In the genomic region with DNA sequence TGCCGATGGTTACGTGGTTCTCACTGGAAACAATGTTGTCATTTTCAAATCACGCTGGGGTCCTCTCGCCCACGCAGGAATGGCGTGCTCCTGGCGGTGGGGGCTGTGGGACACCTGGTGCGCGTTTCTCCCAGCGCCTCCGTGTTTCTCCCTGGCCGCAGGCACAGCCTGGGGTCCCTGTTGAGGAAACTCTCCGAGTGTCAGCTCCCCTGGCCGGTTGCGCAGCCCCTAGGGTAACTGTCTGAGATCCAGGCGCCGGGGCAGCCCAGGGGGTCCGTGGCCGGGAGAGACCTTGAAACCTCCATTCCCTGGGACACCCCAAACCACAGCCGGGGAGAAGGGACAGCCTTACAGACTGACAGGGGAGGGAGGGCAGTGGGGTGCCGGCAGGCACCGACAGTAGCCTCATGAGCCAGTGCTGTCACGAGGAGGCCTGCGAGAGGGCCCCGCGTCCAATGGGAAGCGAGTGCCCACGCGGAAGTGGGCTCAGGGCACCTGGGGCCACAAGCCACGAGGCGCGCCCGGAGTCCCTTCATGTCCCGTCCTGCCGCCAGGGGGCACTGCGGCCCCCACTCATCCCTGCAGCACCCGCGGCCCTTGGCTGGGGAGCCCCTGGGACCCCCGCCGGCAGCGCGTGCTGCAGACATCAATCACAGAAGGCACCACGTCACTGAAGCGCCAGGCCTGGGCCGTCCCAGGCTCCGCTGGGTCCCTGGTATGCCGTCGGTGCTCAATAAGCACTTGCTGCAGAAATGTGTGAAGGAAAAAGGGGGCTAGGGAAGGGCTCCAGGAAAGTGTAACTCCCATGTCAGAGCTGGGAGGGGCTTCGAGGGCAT, we compare ENCODE assay signal across 1 cellular context.
TF ChIP-seq lines count a peak whose summit lies in the region.

No MANE protein-coding gene starts in this region.

TF ChIP-seq in HEK293, 187 proteins besides CTCF, POLR2A, EP300 and RAD21 (continued from another document and continues in another):
- TF ChIP-seq, protein P1, sequence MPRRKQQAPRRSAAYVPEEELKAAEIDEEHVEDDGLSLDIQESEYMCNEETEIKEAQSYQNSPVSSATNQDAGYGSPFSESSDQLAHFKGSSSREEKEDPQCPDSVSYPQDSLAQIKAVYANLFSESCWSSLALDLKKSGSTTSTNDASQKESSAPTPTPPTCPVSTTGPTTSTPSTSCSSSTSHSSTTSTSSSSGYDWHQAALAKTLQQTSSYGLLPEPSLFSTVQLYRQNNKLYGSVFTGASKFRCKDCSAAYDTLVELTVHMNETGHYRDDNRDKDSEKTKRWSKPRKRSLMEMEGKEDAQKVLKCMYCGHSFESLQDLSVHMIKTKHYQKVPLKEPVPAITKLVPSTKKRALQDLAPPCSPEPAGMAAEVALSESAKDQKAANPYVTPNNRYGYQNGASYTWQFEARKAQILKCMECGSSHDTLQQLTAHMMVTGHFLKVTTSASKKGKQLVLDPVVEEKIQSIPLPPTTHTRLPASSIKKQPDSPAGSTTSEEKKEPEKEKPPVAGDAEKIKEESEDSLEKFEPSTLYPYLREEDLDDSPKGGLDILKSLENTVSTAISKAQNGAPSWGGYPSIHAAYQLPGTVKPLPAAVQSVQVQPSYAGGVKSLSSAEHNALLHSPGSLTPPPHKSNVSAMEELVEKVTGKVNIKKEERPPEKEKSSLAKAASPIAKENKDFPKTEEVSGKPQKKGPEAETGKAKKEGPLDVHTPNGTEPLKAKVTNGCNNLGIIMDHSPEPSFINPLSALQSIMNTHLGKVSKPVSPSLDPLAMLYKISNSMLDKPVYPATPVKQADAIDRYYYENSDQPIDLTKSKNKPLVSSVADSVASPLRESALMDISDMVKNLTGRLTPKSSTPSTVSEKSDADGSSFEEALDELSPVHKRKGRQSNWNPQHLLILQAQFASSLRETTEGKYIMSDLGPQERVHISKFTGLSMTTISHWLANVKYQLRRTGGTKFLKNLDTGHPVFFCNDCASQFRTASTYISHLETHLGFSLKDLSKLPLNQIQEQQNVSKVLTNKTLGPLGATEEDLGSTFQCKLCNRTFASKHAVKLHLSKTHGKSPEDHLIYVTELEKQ (tag by site-specific recombination; IDR thresholded peaks at IDR 0.05; ENCODE audit: borderline replicate concordance), result 0 out of 2 replicates have a peak, but pooled peaks have one; percentile 44
- TF ChIP-seq, protein P2, sequence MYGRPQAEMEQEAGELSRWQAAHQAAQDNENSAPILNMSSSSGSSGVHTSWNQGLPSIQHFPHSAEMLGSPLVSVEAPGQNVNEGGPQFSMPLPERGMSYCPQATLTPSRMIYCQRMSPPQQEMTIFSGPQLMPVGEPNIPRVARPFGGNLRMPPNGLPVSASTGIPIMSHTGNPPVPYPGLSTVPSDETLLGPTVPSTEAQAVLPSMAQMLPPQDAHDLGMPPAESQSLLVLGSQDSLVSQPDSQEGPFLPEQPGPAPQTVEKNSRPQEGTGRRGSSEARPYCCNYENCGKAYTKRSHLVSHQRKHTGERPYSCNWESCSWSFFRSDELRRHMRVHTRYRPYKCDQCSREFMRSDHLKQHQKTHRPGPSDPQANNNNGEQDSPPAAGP (tag by site-specific recombination; IDR thresholded peaks at IDR 0.05), result peak; percentile 72
- peak; percentile 87 for TF ChIP-seq GLIS2 (tag by site-specific recombination; IDR thresholded peaks at IDR 0.05)
- no peak for TF ChIP-seq MYNN (tag by site-specific recombination; IDR thresholded peaks at IDR 0.05; ENCODE audit: borderline replicate concordance)
- TF ChIP-seq, protein P3, sequence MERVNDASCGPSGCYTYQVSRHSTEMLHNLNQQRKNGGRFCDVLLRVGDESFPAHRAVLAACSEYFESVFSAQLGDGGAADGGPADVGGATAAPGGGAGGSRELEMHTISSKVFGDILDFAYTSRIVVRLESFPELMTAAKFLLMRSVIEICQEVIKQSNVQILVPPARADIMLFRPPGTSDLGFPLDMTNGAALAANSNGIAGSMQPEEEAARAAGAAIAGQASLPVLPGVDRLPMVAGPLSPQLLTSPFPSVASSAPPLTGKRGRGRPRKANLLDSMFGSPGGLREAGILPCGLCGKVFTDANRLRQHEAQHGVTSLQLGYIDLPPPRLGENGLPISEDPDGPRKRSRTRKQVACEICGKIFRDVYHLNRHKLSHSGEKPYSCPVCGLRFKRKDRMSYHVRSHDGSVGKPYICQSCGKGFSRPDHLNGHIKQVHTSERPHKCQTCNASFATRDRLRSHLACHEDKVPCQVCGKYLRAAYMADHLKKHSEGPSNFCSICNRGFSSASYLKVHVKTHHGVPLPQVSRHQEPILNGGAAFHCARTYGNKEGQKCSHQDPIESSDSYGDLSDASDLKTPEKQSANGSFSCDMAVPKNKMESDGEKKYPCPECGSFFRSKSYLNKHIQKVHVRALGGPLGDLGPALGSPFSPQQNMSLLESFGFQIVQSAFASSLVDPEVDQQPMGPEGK (tag by site-specific recombination; IDR thresholded peaks at IDR 0.05), result peak; percentile 96
- TF ChIP-seq ZNF184 (tag by site-specific recombination; IDR thresholded peaks at IDR 0.05), result 0 out of 2 replicates have a peak, but pooled peaks have one; percentile 49
- TF ChIP-seq ZNF169 (tag by site-specific recombination; IDR thresholded peaks at IDR 0.05), result no peak
- TF ChIP-seq REPIN1 (tag by site-specific recombination; IDR thresholded peaks at IDR 0.05; ENCODE audit: low read depth), result no peak
- no peak for TF ChIP-seq ZNF16 (tag by site-specific recombination; IDR thresholded peaks at IDR 0.05; ENCODE audit: low read depth)
- peak; percentile 78 for TF ChIP-seq ZNF341 (tag by site-specific recombination; IDR thresholded peaks at IDR 0.05; ENCODE audit: low read depth)
- no peak for TF ChIP-seq OSR2 (tag by site-specific recombination; IDR thresholded peaks at IDR 0.05)
- no peak for TF ChIP-seq ZNF707 (tag by site-specific recombination; IDR thresholded peaks at IDR 0.05)
- TF ChIP-seq ZNF530 (tag by site-specific recombination; IDR thresholded peaks at IDR 0.05; ENCODE audit: low read depth), result no peak
- TF ChIP-seq ZNF112 (tag by site-specific recombination; IDR thresholded peaks at IDR 0.05), result no peak
- TF ChIP-seq ZFHX2 (tag by site-specific recombination; conservative IDR thresholded peaks at IDR 0.05), result peak; percentile 76
- TF ChIP-seq ZNF596 (tag by site-specific recombination; IDR thresholded peaks at IDR 0.05), result no peak
- no peak for TF ChIP-seq ZNF837 (tag by site-specific recombination; IDR thresholded peaks at IDR 0.05)
- TF ChIP-seq ZNF146 (tag by site-specific recombination; IDR thresholded peaks at IDR 0.05), result no peak
- TF ChIP-seq, protein P4, sequence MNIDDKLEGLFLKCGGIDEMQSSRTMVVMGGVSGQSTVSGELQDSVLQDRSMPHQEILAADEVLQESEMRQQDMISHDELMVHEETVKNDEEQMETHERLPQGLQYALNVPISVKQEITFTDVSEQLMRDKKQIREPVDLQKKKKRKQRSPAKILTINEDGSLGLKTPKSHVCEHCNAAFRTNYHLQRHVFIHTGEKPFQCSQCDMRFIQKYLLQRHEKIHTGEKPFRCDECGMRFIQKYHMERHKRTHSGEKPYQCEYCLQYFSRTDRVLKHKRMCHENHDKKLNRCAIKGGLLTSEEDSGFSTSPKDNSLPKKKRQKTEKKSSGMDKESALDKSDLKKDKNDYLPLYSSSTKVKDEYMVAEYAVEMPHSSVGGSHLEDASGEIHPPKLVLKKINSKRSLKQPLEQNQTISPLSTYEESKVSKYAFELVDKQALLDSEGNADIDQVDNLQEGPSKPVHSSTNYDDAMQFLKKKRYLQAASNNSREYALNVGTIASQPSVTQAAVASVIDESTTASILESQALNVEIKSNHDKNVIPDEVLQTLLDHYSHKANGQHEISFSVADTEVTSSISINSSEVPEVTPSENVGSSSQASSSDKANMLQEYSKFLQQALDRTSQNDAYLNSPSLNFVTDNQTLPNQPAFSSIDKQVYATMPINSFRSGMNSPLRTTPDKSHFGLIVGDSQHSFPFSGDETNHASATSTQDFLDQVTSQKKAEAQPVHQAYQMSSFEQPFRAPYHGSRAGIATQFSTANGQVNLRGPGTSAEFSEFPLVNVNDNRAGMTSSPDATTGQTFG (tag by site-specific recombination; IDR thresholded peaks at IDR 0.05; ENCODE audit: borderline replicate concordance), result no peak
- no peak for TF ChIP-seq ZNF248 (tag by site-specific recombination; IDR thresholded peaks at IDR 0.05)
- no peak for TF ChIP-seq ZNF510 (tag by site-specific recombination; IDR thresholded peaks at IDR 0.05; ENCODE audit: insufficient replicate concordance)
- no peak for TF ChIP-seq ZNF174 (tag by site-specific recombination; IDR thresholded peaks at IDR 0.05)
- TF ChIP-seq ZNF600 (tag by site-specific recombination; IDR thresholded peaks at IDR 0.05), result no peak
- TF ChIP-seq ZNF571 (tag by site-specific recombination; IDR thresholded peaks at IDR 0.05), result no peak
- TF ChIP-seq MZF1 (tag by site-specific recombination; IDR thresholded peaks at IDR 0.05; ENCODE audit: borderline replicate concordance), result no peak
- no peak for TF ChIP-seq ZNF155 (tag by site-specific recombination; IDR thresholded peaks at IDR 0.05)
- TF ChIP-seq MEIS1 (CRISPR knock-in tag; IDR thresholded peaks at IDR 0.05; ENCODE audit: borderline replicate concordance), result no peak
- peak; percentile 96 for TF ChIP-seq ZBTB8A (tag by site-specific recombination; IDR thresholded peaks at IDR 0.05)
- TF ChIP-seq ZNF776 (tag by site-specific recombination; IDR thresholded peaks at IDR 0.05; ENCODE audit: borderline replicate concordance), result no peak
- TF ChIP-seq, protein P5, sequence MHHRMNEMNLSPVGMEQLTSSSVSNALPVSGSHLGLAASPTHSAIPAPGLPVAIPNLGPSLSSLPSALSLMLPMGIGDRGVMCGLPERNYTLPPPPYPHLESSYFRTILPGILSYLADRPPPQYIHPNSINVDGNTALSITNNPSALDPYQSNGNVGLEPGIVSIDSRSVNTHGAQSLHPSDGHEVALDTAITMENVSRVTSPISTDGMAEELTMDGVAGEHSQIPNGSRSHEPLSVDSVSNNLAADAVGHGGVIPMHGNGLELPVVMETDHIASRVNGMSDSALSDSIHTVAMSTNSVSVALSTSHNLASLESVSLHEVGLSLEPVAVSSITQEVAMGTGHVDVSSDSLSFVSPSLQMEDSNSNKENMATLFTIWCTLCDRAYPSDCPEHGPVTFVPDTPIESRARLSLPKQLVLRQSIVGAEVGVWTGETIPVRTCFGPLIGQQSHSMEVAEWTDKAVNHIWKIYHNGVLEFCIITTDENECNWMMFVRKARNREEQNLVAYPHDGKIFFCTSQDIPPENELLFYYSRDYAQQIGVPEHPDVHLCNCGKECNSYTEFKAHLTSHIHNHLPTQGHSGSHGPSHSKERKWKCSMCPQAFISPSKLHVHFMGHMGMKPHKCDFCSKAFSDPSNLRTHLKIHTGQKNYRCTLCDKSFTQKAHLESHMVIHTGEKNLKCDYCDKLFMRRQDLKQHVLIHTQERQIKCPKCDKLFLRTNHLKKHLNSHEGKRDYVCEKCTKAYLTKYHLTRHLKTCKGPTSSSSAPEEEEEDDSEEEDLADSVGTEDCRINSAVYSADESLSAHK (tag by site-specific recombination; IDR thresholded peaks at IDR 0.05), result peak; percentile 100
- peak; percentile 61; the same call in 1 of the 2 replicates for TF ChIP-seq ZNF561 (tag by site-specific recombination; IDR thresholded peaks at IDR 0.05; ENCODE audit: borderline replicate concordance)
- TF ChIP-seq RBAK (tag by site-specific recombination; IDR thresholded peaks at IDR 0.05), result no peak
- no peak for TF ChIP-seq ZNF211 (tag by site-specific recombination; IDR thresholded peaks at IDR 0.05; ENCODE audit: low read depth)
- TF ChIP-seq, protein P6, sequence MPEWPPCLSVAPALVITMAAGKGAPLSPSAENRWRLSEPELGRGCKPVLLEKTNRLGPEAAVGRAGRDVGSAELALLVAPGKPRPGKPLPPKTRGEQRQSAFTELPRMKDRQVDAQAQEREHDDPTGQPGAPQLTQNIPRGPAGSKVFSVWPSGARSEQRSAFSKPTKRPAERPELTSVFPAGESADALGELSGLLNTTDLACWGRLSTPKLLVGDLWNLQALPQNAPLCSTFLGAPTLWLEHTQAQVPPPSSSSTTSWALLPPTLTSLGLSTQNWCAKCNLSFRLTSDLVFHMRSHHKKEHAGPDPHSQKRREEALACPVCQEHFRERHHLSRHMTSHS (tag by site-specific recombination; IDR thresholded peaks at IDR 0.05), result no peak
- TF ChIP-seq SCRT2 (tag by site-specific recombination; IDR thresholded peaks at IDR 0.05), result no peak; the same call in 1 of the 2 replicates
- TF ChIP-seq, protein P7, sequence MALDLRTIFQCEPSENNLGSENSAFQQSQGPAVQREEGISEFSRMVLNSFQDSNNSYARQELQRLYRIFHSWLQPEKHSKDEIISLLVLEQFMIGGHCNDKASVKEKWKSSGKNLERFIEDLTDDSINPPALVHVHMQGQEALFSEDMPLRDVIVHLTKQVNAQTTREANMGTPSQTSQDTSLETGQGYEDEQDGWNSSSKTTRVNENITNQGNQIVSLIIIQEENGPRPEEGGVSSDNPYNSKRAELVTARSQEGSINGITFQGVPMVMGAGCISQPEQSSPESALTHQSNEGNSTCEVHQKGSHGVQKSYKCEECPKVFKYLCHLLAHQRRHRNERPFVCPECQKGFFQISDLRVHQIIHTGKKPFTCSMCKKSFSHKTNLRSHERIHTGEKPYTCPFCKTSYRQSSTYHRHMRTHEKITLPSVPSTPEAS (tag by site-specific recombination; IDR thresholded peaks at IDR 0.05), result no peak
- TF ChIP-seq, protein P8, sequence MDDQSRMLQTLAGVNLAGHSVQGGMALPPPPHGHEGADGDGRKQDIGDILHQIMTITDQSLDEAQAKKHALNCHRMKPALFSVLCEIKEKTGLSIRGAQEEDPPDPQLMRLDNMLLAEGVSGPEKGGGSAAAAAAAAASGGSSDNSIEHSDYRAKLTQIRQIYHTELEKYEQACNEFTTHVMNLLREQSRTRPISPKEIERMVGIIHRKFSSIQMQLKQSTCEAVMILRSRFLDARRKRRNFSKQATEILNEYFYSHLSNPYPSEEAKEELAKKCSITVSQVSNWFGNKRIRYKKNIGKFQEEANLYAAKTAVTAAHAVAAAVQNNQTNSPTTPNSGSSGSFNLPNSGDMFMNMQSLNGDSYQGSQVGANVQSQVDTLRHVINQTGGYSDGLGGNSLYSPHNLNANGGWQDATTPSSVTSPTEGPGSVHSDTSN (CRISPR knock-in tag; IDR thresholded peaks at IDR 0.05), result no peak
- no peak for TF ChIP-seq ZNF664 (tag by site-specific recombination; IDR thresholded peaks at IDR 0.05)
- TF ChIP-seq ZSCAN16 (tag by site-specific recombination; IDR thresholded peaks at IDR 0.05), result no peak
- no peak for TF ChIP-seq ZNF544 (tag by site-specific recombination; IDR thresholded peaks at IDR 0.05)
- peak; percentile 11; the same call in 1 of the 2 replicates for TF ChIP-seq FEZF1 (tag by site-specific recombination; IDR thresholded peaks at IDR 0.05)
- TF ChIP-seq ZBTB17 (tag by site-specific recombination; IDR thresholded peaks at IDR 0.05), result no peak
- no peak for TF ChIP-seq HOXA7 (CRISPR knock-in tag; IDR thresholded peaks at IDR 0.05; ENCODE audit: borderline replicate concordance)
- TF ChIP-seq ZNF157 (tag by site-specific recombination; IDR thresholded peaks at IDR 0.05), result no peak
- TF ChIP-seq ZNF274 (IDR thresholded peaks at IDR 0.05; ENCODE audit: low read length), result no peak
- TF ChIP-seq ZNF274 (tag by site-specific recombination; IDR thresholded peaks at IDR 0.05; ENCODE audit: borderline replicate concordance), result no peak
- TF ChIP-seq ZSCAN23 (tag by site-specific recombination; IDR thresholded peaks at IDR 0.05), result no peak
- TF ChIP-seq ZNF768 (tag by site-specific recombination; IDR thresholded peaks at IDR 0.05), result no peak
- no peak for TF ChIP-seq ZNF121 (tag by site-specific recombination; IDR thresholded peaks at IDR 0.05)
- TF ChIP-seq ZNF214 (tag by site-specific recombination; IDR thresholded peaks at IDR 0.05; ENCODE audit: borderline replicate concordance), result no peak
- peak; percentile 58 for TF ChIP-seq WT1 (tag by site-specific recombination; IDR thresholded peaks at IDR 0.05)
- no peak for TF ChIP-seq HOXD13 (CRISPR knock-in tag; IDR thresholded peaks at IDR 0.05; ENCODE audit: borderline replicate concordance)
